Comparison of ENCODE assay signal across 9 cellular contexts in genomic region chr3:63766261-63766660, GRCh38. TPM values are rescaled to one million over a fixed set of nuclear protein-coding genes. Genes with fewer than 3 reads are reported as not detected.
"Had no signal": no experiment of that assay in that cellular context is flagged by ENCODE, and none has a peak within 500 bp of the region (broad histone marks: within the 10 kb centered on the region; RNA-seq: fewer than 3 reads in every experiment).

No MANE protein-coding gene starts in this region.

- DNase-seq: GDM1, GF-D8 had no signal

- FAIRE-seq: G401.6, GM12878, GM12891, GM12892, GM18507, GM19239 had no signal

- H3K4me3 ChIP-seq: GM12878 had no signal

- ATAC-seq: GM12878 had no signal

RNA-seq across cellular contexts. Expression of gene C3orf49, which starts 52.8 kb away (rescaled TPM):
- total RNA-seq: G401, GM12878 had no signal
